Comparison of ENCODE assay signal across 33 cellular contexts in genomic region chr9:126049896-126050604, GRCh38.
A peak's percentile ranks its signal among the peaks of the same experiment; 100 is the strongest.
DNase-seq lines count a peak whose midpoint lies in the region; ATAC-seq and TF ChIP-seq lines count a peak whose summit lies in the region.
"Had no signal": no experiment of that assay in that cellular context is flagged by ENCODE, and none has a peak within 500 bp of the region (broad histone marks: within the 10 kb centered on the region; RNA-seq: fewer than 3 reads in every experiment).

No MANE protein-coding gene starts in this region.

- H2BK5ac ChIP-seq in neuronal stem cell (ENCODE audit: low read length): no peak overlapping the region

- H3K4ac ChIP-seq in neuronal stem cell (ENCODE audit: low read length): no peak overlapping the region

- H3K9me2 ChIP-seq in DOHH2 (replicated peaks; ENCODE audit: control insufficient read depth, low read length) (no peaks in the 10 kb centered on the region), HCT116 (ENCODE audit: insufficient read depth) (no peaks in the 10 kb centered on the region)

- peak overlapping the region; percentile 62 for H2BK15ac ChIP-seq in neuronal stem cell (ENCODE audit: low read length)

- DNase-seq in HCT116 (ENCODE audit: low read depth, low spot score): no peak
- no peak for DNase-seq in neuronal stem cell (ENCODE audit: low spot score)
- DNase-seq in AG20443 (ENCODE audit: low spot score): no peak
- no peak for DNase-seq in NCI-H1694 treated with DMSO at 0.1 percent for 48 hours (lab: John Stamatoyannopoulos, UW)
- DNase-seq in NCI-H2107 (lab: John Stamatoyannopoulos, UW): no peak
- DNase-seq: activated CD4-positive, alpha-beta memory T cell treated with anti-CD3 and anti-CD28 coated beads, Interleukin-2, amount 10 ng/mL, durations not matched to agents 7 days and 5 days; activated CD8-positive, alpha-beta memory T cell treated with anti-CD3 and anti-CD28 coated beads, Interleukin-2, amount 50 U/mL, for 4 hours; activated naive CD4-positive, alpha-beta T cell treated with anti-CD3 and anti-CD28 coated beads, Interleukin-2, amount 10 ng/mL, durations not matched to agents 7 days and 5 days; adrenal gland; body of pancreas; COR-L47; dermis blood vessel endothelial cell; DMS79; esophagus squamous epithelium; foreskin keratinocyte; GF-D8; head of caudate nucleus; midbrain; MM.1S; naive B cell; NCI-H2081; NCI-H345; NCI-H748 treated with DMSO at 0.1 percent for 48 hours; stimulated activated CD4-positive, alpha-beta T cell treated with anti-CD3 and anti-CD28 coated beads, Interleukin-15, amount 100 ng/mL, for 24 hours; T-helper 17 cell; transverse colon had no signal

- CTCF ChIA-PET in HCT116 (lab: Charles Lee): no interaction called here

- peak; percentile 19 for TF ChIP-seq CTCF in DOHH2 (IDR thresholded peaks at IDR 0.05; ENCODE audit: low read depth, low read length, poor library complexity, severe bottlenecking)
- 0 out of 6 replicates have a peak, but pooled peaks of 1 of the 3 experiments have one; percentile 23 for TF ChIP-seq CTCF in HCT116 (IDR thresholded peaks at IDR 0.05 in 2 of 3, conservative IDR thresholded peaks at IDR 0.05 in 1 of 3; ENCODE audit: borderline replicate concordance in 1 of 3, insufficient read depth in 1 of 3, low read depth in 2 of 3, low read length in 2 of 3)
- TF ChIP-seq CTCF in VCaP (conservative IDR thresholded peaks at IDR 0.05): no peak; the same call in 1 of the 2 replicates

- no peak overlapping the region for H3K14ac ChIP-seq in neuronal stem cell (ENCODE audit: low read length)

- H3K36me3 ChIP-seq in DOHH2 (ENCODE audit: control insufficient read depth, low read length): no peaks in the 10 kb centered on the region
- no peaks in the 10 kb centered on the region for H3K36me3 ChIP-seq in HCT116 (ENCODE audit: control insufficient read depth in 1 of 2, insufficient read depth in 2 of 2, low read length in 2 of 2)
- no peaks in the 10 kb centered on the region for H3K36me3 ChIP-seq in neuronal stem cell (replicated peaks in 1 of 2; ENCODE audit: control insufficient read depth in 2 of 2, insufficient read depth in 2 of 2, low read length in 2 of 2)
- H3K36me3 ChIP-seq: adrenal gland, esophagus squamous epithelium, prostate gland, transverse colon had no signal

- no peak overlapping the region for H2BK120ac ChIP-seq in neuronal stem cell (ENCODE audit: low read depth, low read length)

- POLR2A ChIA-PET in HCT116 (lab: Charles Lee): no interaction called here

- H3K79me1 ChIP-seq in neuronal stem cell (ENCODE audit: low read depth, low read length): no peaks in the 10 kb centered on the region

- no peak overlapping the region for H3K4me2 ChIP-seq in DOHH2 (ENCODE audit: low read length)
- no peak overlapping the region for H3K4me2 ChIP-seq in HCT116 (ENCODE audit: low read length)
- no peak overlapping the region for H3K4me2 ChIP-seq in neuronal stem cell (ENCODE audit: insufficient read depth, low read length, poor library complexity, severe bottlenecking)
- H3K4me2 ChIP-seq: KMS-11 had no signal

- H3F3A ChIP-seq in DOHH2 (ENCODE audit: control insufficient read depth, insufficient read depth): no peaks in the 10 kb centered on the region

- intact Hi-C loops in HCT116 (cut with micrococcal nuclease): no loop called here

- no TSS peak for BruUV-seq in HCT116 (replicated peaks; lab: Mats Ljungman, UMichigan)

- peak overlapping the region; percentile 69 for H2BK12ac ChIP-seq in neuronal stem cell (ENCODE audit: low read length)

- no peak overlapping the region for H4K8ac ChIP-seq in neuronal stem cell (ENCODE audit: low read depth, low read length)

- H3K27me3 ChIP-seq in DOHH2 (ENCODE audit: control insufficient read depth, low read length): peaks cover 1% of the 10 kb centered on the region; the same call in 1 of the 2 replicates
- H3K27me3 ChIP-seq in HCT116 (ENCODE audit: insufficient read depth, low read length): no peaks in the 10 kb centered on the region; the same call in 1 of the 2 replicates
- peaks cover 0 to 18% (median 0%) of the 10 kb centered on the region in 3 experiments for H3K27me3 ChIP-seq in neuronal stem cell (ENCODE audit: control insufficient read depth in 3 of 3, insufficient read depth in 3 of 3, low read depth in 1 of 3, low read length in 3 of 3)

- peak overlapping the region; percentile 16 for H4K91ac ChIP-seq in neuronal stem cell (ENCODE audit: low read depth, low read length, poor library complexity)

- no peak overlapping the region for H3K27ac ChIP-seq in DOHH2 (ENCODE audit: low read depth, low read length)
- no peak overlapping the region for H3K27ac ChIP-seq in HCT116 (ENCODE audit: low read depth, low read length)
- peak overlapping the region; percentile 63; the same call in 1 of the 2 replicates for H3K27ac ChIP-seq in VCaP
- no peak overlapping the region for H3K27ac ChIP-seq in neuronal stem cell (replicated peaks; ENCODE audit: low read length)
- H3K27ac ChIP-seq: adrenal gland, body of pancreas, C4-2B, esophagus squamous epithelium, foreskin keratinocyte, HL-60, KMS-11, prostate gland, transverse colon had no signal

- H3K9ac ChIP-seq in HCT116 (ENCODE audit: low read length) (no peak overlapping the region), neuronal stem cell (ENCODE audit: low read depth, low read length, poor library complexity) (no peak overlapping the region)
- H3K9ac ChIP-seq: KMS-11 had no signal

- peak overlapping the region; percentile 95 for H2AK5ac ChIP-seq in neuronal stem cell (ENCODE audit: low read depth, low read length)

- H4K20me1 ChIP-seq in DOHH2 (ENCODE audit: control insufficient read depth, insufficient read depth, low read depth, low read length) (no peaks in the 10 kb centered on the region), HCT116 (ENCODE audit: insufficient read depth) (no peaks in the 10 kb centered on the region)

- no peak for TF ChIP-seq POLR2A in HCT116 (IDR thresholded peaks at IDR 0.05; ENCODE audit: borderline replicate concordance, extremely low read depth, insufficient read depth, insufficient read length)

- H3K4me3 ChIP-seq in DOHH2 (ENCODE audit: low read length) (no peak overlapping the region), HCT116 (replicated peaks in 1 of 2; ENCODE audit: low read depth in 1 of 2, low read length in 2 of 2) (no peak overlapping the region), neuronal stem cell (ENCODE audit: low read length in 2 of 2) (no peak overlapping the region)
- H3K4me3 ChIP-seq: adrenal gland, body of pancreas, esophagus squamous epithelium, prostate gland, transverse colon had no signal

- H3K9me3 ChIP-seq in DOHH2 (ENCODE audit: control insufficient read depth, insufficient read depth, low read length) (no peaks in the 10 kb centered on the region), HCT116 (ENCODE audit: control insufficient read depth in 1 of 2, insufficient read depth in 1 of 2, low read depth in 1 of 2, low read length in 2 of 2) (no peaks in the 10 kb centered on the region), neuronal stem cell (replicated peaks in 1 of 2; ENCODE audit: control insufficient read depth in 2 of 2, insufficient read depth in 1 of 2, low read depth in 1 of 2, low read length in 2 of 2) (peaks cover 0 to 9% of the 10 kb centered on the region in 2 donors)
- H3K9me3 ChIP-seq: prostate gland, transverse colon had no signal

- H3K4me1 ChIP-seq in DOHH2 (ENCODE audit: control insufficient read depth, low read length): no peaks in the 10 kb centered on the region
- H3K4me1 ChIP-seq in HCT116 (ENCODE audit: control insufficient read depth in 1 of 2, insufficient read depth in 2 of 2, low read length in 2 of 2): peaks cover 0 to 3% of the 10 kb centered on the region in 2 experiments; a peak in 2 of 4 replicates
- peaks cover 0 to 6% of the 10 kb centered on the region in 2 donors for H3K4me1 ChIP-seq in neuronal stem cell (ENCODE audit: control insufficient read depth in 2 of 2, insufficient read depth in 1 of 2, low read depth in 1 of 2, low read length in 2 of 2)
- H3K4me1 ChIP-seq: adrenal gland, body of pancreas, esophagus squamous epithelium, foreskin keratinocyte, prostate gland, transverse colon had no signal

- no CpG with 5 or more reads among the region's 26 CpGs for WGBS in neuronal stem cell (ENCODE audit: extremely low coverage in 2 of 2, insufficient read length in 2 of 2, insufficient replicate concordance in 1 of 2), 2 donors

- TF ChIP-seq RAD21 in HCT116 (IDR thresholded peaks at IDR 0.05; ENCODE audit: low read depth): no peak

- H3K23ac ChIP-seq in neuronal stem cell (ENCODE audit: low read depth, low read length, poor library complexity): peak overlapping the region; percentile 58

- ATAC-seq in HCT116: peak; percentile 77
- ATAC-seq: body of pancreas; foreskin keratinocyte; stimulated activated effector memory CD8-positive, alpha-beta T cell treated with anti-CD3 and anti-CD28 coated beads, Interleukin-12 subunit alpha, Interleukin-12 subunit beta, amount 100 ng/mL, for 72 hours; T-helper 17 cell had no signal

- peak overlapping the region; percentile 89 for H3K18ac ChIP-seq in neuronal stem cell (ENCODE audit: low read length)

- H2AFZ ChIP-seq in HCT116 (ENCODE audit: low read depth, low read length, poor library complexity, severe bottlenecking) (no peak overlapping the region), neuronal stem cell (ENCODE audit: low read length) (no peak overlapping the region)

- RAD21 ChIA-PET in HCT116 (lab: Charles Lee; ENCODE audit: low non-redundant PET in 1 of 2, low total read pairs in 2 of 2, uncharacterized antibody in 2 of 2, unreplicated experiment in 2 of 2): no interaction called here

- H3K79me2 ChIP-seq in DOHH2 (ENCODE audit: control insufficient read depth, low read length) (no peaks in the 10 kb centered on the region), HCT116 (ENCODE audit: insufficient read depth, low read length) (no peaks in the 10 kb centered on the region)

TF ChIP-seq in HCT116, 20 proteins besides CTCF, POLR2A, EP300 and RAD21 (continues in another document):
- TF ChIP-seq ZBTB33 (IDR thresholded peaks at IDR 0.05; ENCODE audit: extremely low read depth, insufficient replicate concordance, low read length) (no peak), POLR2AphosphoS5 (IDR thresholded peaks at IDR 0.05; ENCODE audit: low read depth, low read length) (no peak), YY1 (IDR thresholded peaks at IDR 0.05; ENCODE audit: extremely low read depth, insufficient replicate concordance, low read depth, low read length) (no peak), JUND (IDR thresholded peaks at IDR 0.05) (no peak)
